8 cellular contexts compared by ENCODE assay signal in the genomic region with DNA sequence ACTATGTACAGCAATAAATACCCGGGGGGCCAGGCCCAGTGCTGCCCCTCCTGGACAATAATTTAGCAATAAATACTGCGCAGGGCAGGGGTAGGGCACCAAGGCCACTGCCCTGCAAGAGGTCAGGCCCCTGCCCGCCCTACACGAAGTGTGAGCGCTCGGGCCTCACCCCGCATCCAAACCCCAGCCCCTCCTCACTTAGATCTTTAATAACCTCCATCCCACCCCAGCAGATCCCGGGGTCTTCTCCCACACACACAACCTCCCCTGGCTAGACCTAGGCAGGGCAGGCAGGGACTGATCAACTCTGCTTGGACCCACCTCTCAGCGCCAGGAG. TPM values are rescaled to one million over a fixed set of nuclear protein-coding genes. Genes with fewer than 3 reads are reported as not detected.
DNase-seq lines count a peak whose midpoint lies in the region; ATAC-seq and TF ChIP-seq lines count a peak whose summit lies in the region.
"Not testable (repeated sequence)": the region's sequence is repeated elsewhere in the genome, so short reads cannot be mapped to it uniquely, and the experiment has no call there.

No MANE protein-coding gene starts in this region.

- H3K4me3 Mint-ChIP-seq in MCF 10A (ENCODE audit: unreplicated experiment) = peak overlapping the region; percentile 87

- 39% methylated on average over 8 of the region's 9 CpGs for WGBS in hepatocyte (ENCODE audit: low lambda C conversion rate, missing lambda C conversion rate)
- WGBS in tibial nerve, 2 donors = 28 to 30% methylated on average over 9 of the region's 9 CpGs

- H4K20me1 ChIP-seq in hepatocyte (ENCODE audit: insufficient read depth, poor library complexity, severe bottlenecking) (peaks cover 39% of the 10 kb centered on the region), osteoblast (ENCODE audit: insufficient read depth, low read length) (peaks cover 66% of the 10 kb centered on the region)

- H3K9me3 Mint-ChIP-seq in MCF 10A (ENCODE audit: unreplicated experiment) = not testable (repeated sequence)

- H3K4me3 ChIP-seq in hepatocyte = peak overlapping the region; percentile 100
- peak overlapping the region; percentile 83 for H3K4me3 ChIP-seq in osteoblast (ENCODE audit: insufficient read depth, low read length)
- H3K4me3 ChIP-seq in tibial nerve = peak overlapping the region; percentile 57 to 97 (median 70)

- POLR2A ChIA-PET in MCF 10A (lab: Yijun Ruan, JAX) = interaction anchor here (1.6 kb wide), 1 partner anchor 21 kb away, joined by 6 read pairs; no protein-coding TSS in a partner anchor

- H3K4me2 ChIP-seq in hepatocyte (peak overlapping the region; percentile 96), osteoblast (ENCODE audit: insufficient read depth, low read length) (peak overlapping the region; percentile 99)

- peaks cover 27% of the 10 kb centered on the region for H3K4me1 Mint-ChIP-seq in MCF 10A (ENCODE audit: insufficient read depth, unreplicated experiment)

- peak; percentile 31 for ATAC-seq in GM18517 (IDR thresholded peaks at IDR 0.05; ENCODE audit: unreplicated experiment)
- peak; percentile 10 for ATAC-seq in HG02610 (IDR thresholded peaks at IDR 0.05; ENCODE audit: unreplicated experiment)
- peak; percentile 7 for ATAC-seq in HG03571 (IDR thresholded peaks at IDR 0.05; ENCODE audit: unreplicated experiment)

- not testable (repeated sequence) for BruUV-seq in MCF 10A (replicated peaks; lab: Mats Ljungman, UMichigan)

- not testable (repeated sequence) for H3K9me2 ChIP-seq in hepatocyte (replicated peaks; ENCODE audit: insufficient read depth)

- H3K36me3 Mint-ChIP-seq in MCF 10A (ENCODE audit: insufficient read depth, unreplicated experiment) = peaks cover 64% of the 10 kb centered on the region

- TF ChIP-seq CTCF in VCaP (conservative IDR thresholded peaks at IDR 0.05); MCF 10A (IDR thresholded peaks at IDR 0.05; ENCODE audit: unreplicated experiment); hepatocyte (IDR thresholded peaks at IDR 0.05; ENCODE audit: poor library complexity); tibial nerve (IDR thresholded peaks at IDR 0.05): not testable (repeated sequence)
- peak; percentile 15 for TF ChIP-seq CTCF in osteoblast (IDR thresholded peaks at IDR 0.05; ENCODE audit: extremely low read depth, low read depth, low read length)

- intact Hi-C loops in MCF 10A (cut with micrococcal nuclease) = loop anchor here (10.0 kb wide), 1 partner anchor 54 kb away; a partner anchor contains a TSS

- H2AFZ ChIP-seq in hepatocyte; osteoblast (ENCODE audit: low read length): not testable (repeated sequence)

- CTCF ChIA-PET in MCF 10A (lab: Yijun Ruan, JAX) = not testable (repeated sequence)

- H3K27me3 Mint-ChIP-seq in MCF 10A (ENCODE audit: insufficient read depth, unreplicated experiment) = not testable (repeated sequence)

- peak overlapping the region; percentile 87 for H3K27ac Mint-ChIP-seq in MCF 10A (ENCODE audit: low read depth, unreplicated experiment)

- H3K27me3 ChIP-seq in hepatocyte; osteoblast (ENCODE audit: insufficient read depth, low read length); tibial nerve: not testable (repeated sequence)

- not testable (repeated sequence) for H3K9me3 ChIP-seq in hepatocyte (ENCODE audit: low read depth); osteoblast (ENCODE audit: low read depth, low read length); tibial nerve

- DNase-seq in MCF 10A (ENCODE audit: unreplicated experiment); hepatocyte (ENCODE audit: low spot score); osteoblast (ENCODE audit: insufficient read length, low spot score, missing footprints); tibial nerve (ENCODE audit: low spot score in 2 of 2): not testable (repeated sequence)

- peaks cover 74% of the 10 kb centered on the region for H3K79me2 ChIP-seq in hepatocyte
- peaks cover 86% of the 10 kb centered on the region for H3K79me2 ChIP-seq in osteoblast (ENCODE audit: insufficient read depth, low read length)

- TF ChIP-seq EP300 in tibial nerve (IDR thresholded peaks at IDR 0.05) = not testable (repeated sequence)

- not testable (repeated sequence) for TF ChIP-seq POLR2A in tibial nerve (IDR thresholded peaks at IDR 0.05)

- not testable (repeated sequence) for H3K36me3 ChIP-seq in hepatocyte (replicated peaks; ENCODE audit: insufficient read depth, low read depth)
- peaks cover 63% of the 10 kb centered on the region for H3K36me3 ChIP-seq in osteoblast (ENCODE audit: insufficient read depth, low read length)
- peaks cover 0 to 63% (median 14%) of the 10 kb centered on the region in 3 donors for H3K36me3 ChIP-seq in tibial nerve

- peaks cover 19% of the 10 kb centered on the region for H3K4me1 ChIP-seq in hepatocyte (ENCODE audit: insufficient read depth)
- peaks cover 18% of the 10 kb centered on the region for H3K4me1 ChIP-seq in osteoblast (ENCODE audit: insufficient read depth, low read length)
- H3K4me1 ChIP-seq in tibial nerve = peaks cover 0 to 46% (median 24%) of the 10 kb centered on the region in 4 donors

- H3K27ac ChIP-seq in VCaP = peak overlapping the region; percentile 81
- H3K27ac ChIP-seq in hepatocyte = peak overlapping the region; percentile 82
- not testable (repeated sequence) for H3K27ac ChIP-seq in osteoblast (ENCODE audit: low read depth, low read length)
- H3K27ac ChIP-seq in tibial nerve = peak overlapping the region in 3 of 4 donors; percentile 44 to 86 (median 76)

RNA-seq across cellular contexts. Expression of a gene that starts 0.3 kb away (rescaled TPM):
- total RNA-seq in MCF 10A (2022) = 36.6 and 44.8 TPM in 2 replicates
- total RNA-seq in hepatocyte = 16.5 and 18.6 TPM in 2 replicates
- polyA plus RNA-seq in hepatocyte = 35.2 and 36.0 TPM in 2 replicates
- 15.0 and 22.1 TPM in 2 replicates for total RNA-seq in osteoblast
- 10 to 100 TPM; 22.3 to 42.2 (median 30.7) TPM for total RNA-seq in tibial nerve

RNA-seq across cellular contexts. Expression of a gene that starts 7.1 kb away (rescaled TPM):
- 26.5 and 26.8 TPM in 2 replicates for total RNA-seq in MCF 10A (2022)
- 81.1 and 84.7 TPM in 2 replicates for total RNA-seq in hepatocyte
- 124 and 126 TPM in 2 replicates for polyA plus RNA-seq in hepatocyte
- total RNA-seq in osteoblast = 61.6 and 67.0 TPM in 2 replicates
- 10 to 100 TPM; 36.0 to 64.9 (median 46.6) TPM for total RNA-seq in tibial nerve

RNA-seq across cellular contexts. Expression of a gene that starts 9.2 kb away (rescaled TPM):
- 38.1 and 48.9 TPM in 2 replicates for total RNA-seq in MCF 10A (2022)
- 18.1 and 21.3 TPM in 2 replicates for total RNA-seq in hepatocyte
- polyA plus RNA-seq in hepatocyte = 28.5 and 37.4 TPM in 2 replicates
- total RNA-seq in osteoblast = 27.1 and 32.6 TPM in 2 replicates
- total RNA-seq in tibial nerve = 10 to 100 TPM; 17.9 to 25.5 (median 22.5) TPM

RNA-seq across cellular contexts. Expression of a gene that starts 16.3 kb away (rescaled TPM):
- total RNA-seq in MCF 10A (2022) = 0.28 TPM in 1 of 2 replicates, not detected in the other
- 0.47 and 2.6 TPM in 2 replicates for total RNA-seq in hepatocyte
- polyA plus RNA-seq in hepatocyte = 2.2 and 3.2 TPM in 2 replicates
- under 0.01 TPM in 1 of 2 replicates, not detected in the other for total RNA-seq in osteoblast
- total RNA-seq in tibial nerve = 1 to 10 TPM in 3 of 4 donors, not detected in 1; 4.2 to 8.7 (median 5.4) TPM

RNA-seq across cellular contexts. Expression of a gene that starts 18.8 kb away (rescaled TPM):
- total RNA-seq in MCF 10A (2022) (151 and 154 TPM in 2 replicates), hepatocyte (109 and 113 TPM in 2 replicates), osteoblast (121 and 141 TPM in 2 replicates), tibial nerve (1 to 10 TPM; 6.3 to 9.9 (median 6.9) TPM)
- 149 and 162 TPM in 2 replicates for polyA plus RNA-seq in hepatocyte
